ENCODE assay signal across 14 cellular contexts in genomic region chr5:73591698-73592501, GRCh38. TPM values are rescaled to one million over a fixed set of nuclear protein-coding genes. Genes with fewer than 3 reads are reported as not detected.
DNase-seq lines count a peak whose midpoint lies in the region; ATAC-seq, FAIRE-seq and TF ChIP-seq lines count a peak whose summit lies in the region.
"Had no signal": no experiment of that assay in that cellular context is flagged by ENCODE, and none has a peak within 500 bp of the region (broad histone marks: within the 10 kb centered on the region; RNA-seq: fewer than 3 reads in every experiment).

No MANE protein-coding gene starts in this region.

- no peaks in the 10 kb centered on the region for H3K27me3 ChIP-seq in GM12878 (replicated peaks in 1 of 2; ENCODE audit: control insufficient read depth in 2 of 2, insufficient read depth in 2 of 2, low read length in 1 of 2)

- no TSS peak for BruUV-seq in GM12878 (replicated peaks; lab: Mats Ljungman, UMichigan)

- peaks cover 29% of the 10 kb centered on the region for H3K4me1 Mint-ChIP-seq in osteocyte (ENCODE audit: unreplicated experiment)
- H3K4me1 Mint-ChIP-seq in natural killer cell treated with Interleukin-12 subunit alpha and Interleukin-12 subunit beta and Interleukin-15 and Interleukin-18, amount 100 ng/mL, for 72 hours (ENCODE audit: low read depth in 2 of 2): no peaks in the 10 kb centered on the region

- POLR2A ChIA-PET in GM12878 (lab: Charles Lee): interaction anchor here (0.6 to 1.3 kb wide), 2 partner anchors 186 to 199 kb away, joined by 3 to 5 read pairs; no protein-coding TSS in a partner anchor

- no peaks in the 10 kb centered on the region for H3K36me3 ChIP-seq in GM12878 (ENCODE audit: control insufficient read depth in 2 of 2, insufficient read depth in 2 of 2, low read length in 1 of 2)
- H3K36me3 ChIP-seq: thoracic aorta had no signal

- no peaks in the 10 kb centered on the region for H3K36me3 Mint-ChIP-seq in osteocyte (ENCODE audit: unreplicated experiment)
- H3K36me3 Mint-ChIP-seq in natural killer cell treated with Interleukin-12 subunit alpha and Interleukin-12 subunit beta and Interleukin-15 and Interleukin-18, amount 100 ng/mL, for 72 hours: no peaks in the 10 kb centered on the region

- H3K9me3 Mint-ChIP-seq in osteocyte (ENCODE audit: unreplicated experiment): no peaks in the 10 kb centered on the region
- H3K9me3 Mint-ChIP-seq in natural killer cell treated with Interleukin-12 subunit alpha and Interleukin-12 subunit beta and Interleukin-15 and Interleukin-18, amount 100 ng/mL, for 72 hours: no peaks in the 10 kb centered on the region

- no peak overlapping the region for H3K4me3 ChIP-seq in GM12878
- H3K4me3 ChIP-seq: skin epidermis, thoracic aorta had no signal

- TF ChIP-seq POLR2A in GM12878 (IDR thresholded peaks at IDR 0.05; ENCODE audit: low read depth, low read length): no peak

- H2AFZ ChIP-seq in GM12878 (ENCODE audit: control insufficient read depth, low read depth, low read length): no peak overlapping the region

- no peak for TF ChIP-seq EP300 in GM12878 (IDR thresholded peaks at IDR 0.05; ENCODE audit: borderline replicate concordance in 1 of 2, control insufficient read depth in 1 of 2, low read depth in 2 of 2, low read length in 2 of 2)

- H3K27me3 Mint-ChIP-seq in osteocyte (ENCODE audit: unreplicated experiment): no peaks in the 10 kb centered on the region
- no peaks in the 10 kb centered on the region for H3K27me3 Mint-ChIP-seq in natural killer cell treated with Interleukin-12 subunit alpha and Interleukin-12 subunit beta and Interleukin-15 and Interleukin-18, amount 100 ng/mL, for 72 hours

- no peaks in the 10 kb centered on the region for H3K4me1 ChIP-seq in GM12878 (ENCODE audit: control insufficient read depth, insufficient read depth, low read length)
- H3K4me1 ChIP-seq: Caco-2 had no signal

- H3K9me3 ChIP-seq in GM12878 (replicated peaks; ENCODE audit: control insufficient read depth, insufficient read depth, low read length): no peaks in the 10 kb centered on the region
- H3K9me3 ChIP-seq: Caco-2, thoracic aorta had no signal

- CTCF ChIA-PET in GM12878 (lab: Yijun Ruan, JAX): interaction anchor here (0.6 to 14.3 kb wide), 43 partner anchors 10 to 1076 kb away, joined by 3 to 565 read pairs (median 5); partner anchors contain the start of genes ANKRA2 and UTP15

- H3K4me2 ChIP-seq in GM12878 (ENCODE audit: control insufficient read depth, insufficient read depth): no peak overlapping the region

- H3K9ac ChIP-seq in GM12878 (ENCODE audit: control insufficient read depth, insufficient read depth, low read length): no peak overlapping the region

- no peaks in the 10 kb centered on the region for H3K79me2 ChIP-seq in GM12878 (ENCODE audit: control insufficient read depth, insufficient read depth, low read length)

- SMC1A ChIA-PET in GM12878 (lab: Charles Lee; ENCODE audit: uncharacterized antibody, unreplicated experiment): interaction anchor here (0.6 to 15.3 kb wide), 48 partner anchors 8 to 1732 kb away, joined by 3 to 415 read pairs (median 5); partner anchors contain the start of gene ARHGEF28

- RAD21 ChIA-PET in GM12878 (lab: Charles Lee; ENCODE audit: unreplicated experiment): interaction anchor here (0.7 to 13.5 kb wide), 26 partner anchors 21 to 1058 kb away, joined by 3 to 302 read pairs (median 6); partner anchors contain the start of gene ARHGEF28

- TF ChIP-seq CTCF in GM12878 (IDR thresholded peaks at IDR 0.05 in 2 of 3, conservative IDR thresholded peaks at IDR 0.05 in 1 of 3; ENCODE audit: control insufficient read depth in 2 of 3, extremely low read depth in 1 of 3, insufficient read depth in 1 of 3, low read depth in 3 of 3, low read length in 3 of 3) (no peak), osteocyte (IDR thresholded peaks at IDR 0.05) (no peak)

- H4K20me1 ChIP-seq in GM12878 (ENCODE audit: control insufficient read depth, insufficient read depth): no peaks in the 10 kb centered on the region

- intact Hi-C loops in GM12878 (cut with micrococcal nuclease; ENCODE audit: unreplicated experiment): loop anchor here (1.0 to 2.0 kb wide), 4 partner anchors 101 to 1057 kb away; no protein-coding TSS in a partner anchor

- FAIRE-seq in GM12878 (lab: Jason Lieb, UNC): no peak

- peak; percentile 24; the same call in 2 of the 3 replicates for ATAC-seq in GM12878
- no peak for ATAC-seq in natural killer cell treated with Interleukin-12 subunit alpha and Interleukin-12 subunit beta and Interleukin-15 and Interleukin-18, amount 100 ng/mL, for 72 hours
- ATAC-seq in HG02973 (IDR thresholded peaks at IDR 0.05; ENCODE audit: unreplicated experiment): no peak

- no peak overlapping the region for H3K27ac ChIP-seq in GM12878 (ENCODE audit: control insufficient read depth, insufficient read depth)
- H3K27ac ChIP-seq: skin epidermis, thoracic aorta had no signal

- peak overlapping the region; percentile 39 for H3K27ac Mint-ChIP-seq in osteocyte (ENCODE audit: unreplicated experiment)
- H3K27ac Mint-ChIP-seq in natural killer cell treated with Interleukin-12 subunit alpha and Interleukin-12 subunit beta and Interleukin-15 and Interleukin-18, amount 100 ng/mL, for 72 hours: no peak overlapping the region

- WGBS in GM12878 (ENCODE audit: insufficient coverage, insufficient replicate concordance, low lambda C conversion rate, missing lambda C conversion rate): 20% methylated on average over 4 of the region's 4 CpGs

- TF ChIP-seq RAD21 in GM12878 (IDR thresholded peaks at IDR 0.05; ENCODE audit: insufficient read depth, low read depth, low read length): no peak

- H3K4me3 Mint-ChIP-seq in osteocyte (ENCODE audit: unreplicated experiment): no peak overlapping the region
- no peak overlapping the region for H3K4me3 Mint-ChIP-seq in natural killer cell treated with Interleukin-12 subunit alpha and Interleukin-12 subunit beta and Interleukin-15 and Interleukin-18, amount 100 ng/mL, for 72 hours

- DNase-seq in EH (ENCODE audit: low read depth): peak; percentile 62
- peak; percentile 42 for DNase-seq in LoVo (ENCODE audit: low spot score)
- no peak for DNase-seq in GM12878 (ENCODE audit: low read depth, low spot score)
- no peak for DNase-seq in osteocyte (ENCODE audit: extremely low spot score, unreplicated experiment)
- no peak for DNase-seq in NCI-H128 (lab: John Stamatoyannopoulos, UW; ENCODE audit: unreplicated experiment)
- no peak for DNase-seq in natural killer cell treated with Interleukin-12 subunit alpha and Interleukin-12 subunit beta and Interleukin-15 and Interleukin-18, amount 100 ng/mL, for 72 hours (ENCODE audit: low spot score)
- DNase-seq: activated naive CD4-positive, alpha-beta T cell treated with Interleukin-2 at 50 U/mL for 16 hours; kidney had no signal

- in situ Hi-C loops in GM12878 (cut with MboI): loop anchor here (5.0 kb wide), 1 partner anchor 200 kb away; no protein-coding TSS in a partner anchor

RNA-seq across cellular contexts. Expression of gene UTP15, which starts 26.4 kb away (rescaled TPM):
- 128 and 152 TPM in 2 replicates for total RNA-seq in GM12878 (2013; cell fraction: nucleolus; rRNA removed)
- 27.7 and 35.5 TPM in 2 replicates for total RNA-seq in GM12878 (2014; rRNA removed)
- total RNA-seq in GM12878 (2014; rRNA removed; fragmentation: Illumina TruSeq; extraction: Trizol): 33.6 and 39.4 TPM in 2 replicates
- total RNA-seq in GM12878 (2021): 32.2 and 36.7 TPM in 2 replicates
- polyA plus RNA-seq in GM12878 (2011; ENCODE audit: low read depth): 6.1 TPM
- polyA plus RNA-seq in GM12878 (2011; rRNA removed): 29.7 and 41.4 TPM in 2 replicates
- 16.4 and 17.3 TPM in 2 replicates for polyA plus RNA-seq in GM12878 (2011; cell fraction: cytosol; rRNA removed)
- polyA plus RNA-seq in GM12878 (2011; cell fraction: nucleus; rRNA removed): 49.5 and 59.6 TPM in 2 replicates
- 11.6 and 15.5 TPM in 2 replicates for polyA plus RNA-seq in GM12878 (2012)
- polyA plus RNA-seq in GM12878 (2014; fragmentation: Illumina TruSeq; extraction: Trizol): 30.7 and 37.6 TPM in 2 replicates
- polyA plus RNA-seq in GM12878 (2014; fragmentation: Nextera tagmentation; extraction: Ambion mirVana): 10 to 100 TPM; 22.5 to 24.9 TPM
- 21.3 and 29.5 TPM in 2 replicates for polyA plus RNA-seq in GM12878 (2014; rRNA removed)
- polyA plus RNA-seq in GM12878 (2016; fragmentation: Nextera tagmentation; extraction: Ambion mirVana): 10 to 100 TPM; 28.9 to 33.8 TPM
- polyA minus RNA-seq in GM12878 (2011; rRNA and poly(A)+ RNA removed): 39.0 and 45.1 TPM in 2 replicates
- 9.9 and 11.7 TPM in 2 replicates for polyA minus RNA-seq in GM12878 (2011; cell fraction: cytosol; rRNA and poly(A)+ RNA removed)
- 64.8 and 81.9 TPM in 2 replicates for polyA minus RNA-seq in GM12878 (2011; cell fraction: nucleus; rRNA and poly(A)+ RNA removed)
- total RNA-seq in osteocyte: 16.7 and 19.6 TPM in 2 replicates
- total RNA-seq in natural killer cell treated with Interleukin-12 subunit alpha and Interleukin-12 subunit beta and Interleukin-15 and Interleukin-18, amount 100 ng/mL, for 72 hours: 10 to 100 TPM; 34.9 to 55.1 TPM

RNA-seq across cellular contexts. Expression of gene ANKRA2, which starts 26.5 kb away (rescaled TPM):
- 89.7 and 110 TPM in 2 replicates for total RNA-seq in GM12878 (2013; cell fraction: nucleolus; rRNA removed)
- 23.7 and 28.4 TPM in 2 replicates for total RNA-seq in GM12878 (2014; rRNA removed)
- total RNA-seq in GM12878 (2014; rRNA removed; fragmentation: Illumina TruSeq; extraction: Trizol): 17.3 and 18.2 TPM in 2 replicates
- total RNA-seq in GM12878 (2021): 12.8 and 13.3 TPM in 2 replicates
- polyA plus RNA-seq in GM12878 (2011; ENCODE audit: low read depth): 8.2 TPM
- 47.1 and 77.2 TPM in 2 replicates for polyA plus RNA-seq in GM12878 (2011; rRNA removed)
- polyA plus RNA-seq in GM12878 (2011; cell fraction: cytosol; rRNA removed): 11.7 and 11.8 TPM in 2 replicates
- polyA plus RNA-seq in GM12878 (2011; cell fraction: nucleus; rRNA removed): 57.5 and 76.8 TPM in 2 replicates
- polyA plus RNA-seq in GM12878 (2012): 15.3 and 24.4 TPM in 2 replicates
- polyA plus RNA-seq in GM12878 (2014; fragmentation: Illumina TruSeq; extraction: Trizol): 12.3 and 15.1 TPM in 2 replicates
- 10 to 100 TPM; 19.4 to 31.3 TPM for polyA plus RNA-seq in GM12878 (2014; fragmentation: Nextera tagmentation; extraction: Ambion mirVana)
- 15.1 and 20.2 TPM in 2 replicates for polyA plus RNA-seq in GM12878 (2014; rRNA removed)
- polyA plus RNA-seq in GM12878 (2016; fragmentation: Nextera tagmentation; extraction: Ambion mirVana): 10 to 100 TPM; 30.2 to 32.6 TPM
- 9.8 and 15.6 TPM in 2 replicates for polyA minus RNA-seq in GM12878 (2011; rRNA and poly(A)+ RNA removed)
- polyA minus RNA-seq in GM12878 (2011; cell fraction: cytosol; rRNA and poly(A)+ RNA removed): 3.5 and 11.3 TPM in 2 replicates
- polyA minus RNA-seq in GM12878 (2011; cell fraction: nucleus; rRNA and poly(A)+ RNA removed): 27.6 and 31.1 TPM in 2 replicates
- 19.7 and 25.3 TPM in 2 replicates for total RNA-seq in osteocyte
- total RNA-seq in natural killer cell treated with Interleukin-12 subunit alpha and Interleukin-12 subunit beta and Interleukin-15 and Interleukin-18, amount 100 ng/mL, for 72 hours: 10 to 100 TPM; 12.2 to 16.9 TPM

RNA-seq across cellular contexts. Expression of gene ARHGEF28, which starts 34.1 kb away (rescaled TPM):
- 26.1 TPM in 2 replicates for total RNA-seq in GM12878 (2013; cell fraction: nucleolus; rRNA removed)
- total RNA-seq in GM12878 (2014; rRNA removed): 0.23 and 0.38 TPM in 2 replicates
- 0.18 and 0.22 TPM in 2 replicates for total RNA-seq in GM12878 (2014; rRNA removed; fragmentation: Illumina TruSeq; extraction: Trizol)
- total RNA-seq in GM12878 (2021): 0.15 and 0.19 TPM in 2 replicates
- polyA plus RNA-seq in GM12878 (2011; ENCODE audit: low read depth): 0.34 TPM
- polyA plus RNA-seq in GM12878 (2011; rRNA removed): 0.72 TPM in 2 replicates
- 0.48 and 0.50 TPM in 2 replicates for polyA plus RNA-seq in GM12878 (2011; cell fraction: cytosol; rRNA removed)
- polyA plus RNA-seq in GM12878 (2011; cell fraction: nucleus; rRNA removed): 1.4 and 1.6 TPM in 2 replicates
- polyA plus RNA-seq in GM12878 (2012): 0.31 and 0.81 TPM in 2 replicates
- 0.10 and 0.54 TPM in 2 replicates for polyA plus RNA-seq in GM12878 (2014; fragmentation: Illumina TruSeq; extraction: Trizol)
- polyA plus RNA-seq in GM12878 (2014; fragmentation: Nextera tagmentation; extraction: Ambion mirVana): not detected
- polyA plus RNA-seq in GM12878 (2014; rRNA removed): 0.10 and 0.16 TPM in 2 replicates
- polyA plus RNA-seq in GM12878 (2016; fragmentation: Nextera tagmentation; extraction: Ambion mirVana): under 1 TPM; 0.43 to 0.60 TPM
- polyA minus RNA-seq in GM12878 (2011; rRNA and poly(A)+ RNA removed): 3.4 and 3.7 TPM in 2 replicates
- polyA minus RNA-seq in GM12878 (2011; cell fraction: cytosol; rRNA and poly(A)+ RNA removed): 0.83 and 2.7 TPM in 2 replicates
- polyA minus RNA-seq in GM12878 (2011; cell fraction: nucleus; rRNA and poly(A)+ RNA removed): 5.8 and 7.5 TPM in 2 replicates
- total RNA-seq in osteocyte: 44.9 and 45.3 TPM in 2 replicates
- under 1 TPM; 0.17 to 0.53 TPM for total RNA-seq in natural killer cell treated with Interleukin-12 subunit alpha and Interleukin-12 subunit beta and Interleukin-15 and Interleukin-18, amount 100 ng/mL, for 72 hours
- total RNA-seq: activated CD8-positive, alpha-beta memory T cell treated with anti-CD3 and anti-CD28 coated beads for 36 hours; OCI-LY7 had no signal

Comparison
In these comparisons a context has a peak if more than half of its experiments do, and no peak if none do; other contexts are left out.
1. DNase-seq: peak in EH (single experiment) and LoVo (single experiment); none in GM12878 (single experiment), osteocyte (single experiment), NCI-H128 (single experiment) and natural killer cell treated with Interleukin-12 subunit alpha and Interleukin-12 subunit beta and Interleukin-15 and Interleukin-18, amount 100 ng/mL, for 72 hours (single experiment).